1 cellular context compared by ENCODE assay signal in the genomic region with DNA sequence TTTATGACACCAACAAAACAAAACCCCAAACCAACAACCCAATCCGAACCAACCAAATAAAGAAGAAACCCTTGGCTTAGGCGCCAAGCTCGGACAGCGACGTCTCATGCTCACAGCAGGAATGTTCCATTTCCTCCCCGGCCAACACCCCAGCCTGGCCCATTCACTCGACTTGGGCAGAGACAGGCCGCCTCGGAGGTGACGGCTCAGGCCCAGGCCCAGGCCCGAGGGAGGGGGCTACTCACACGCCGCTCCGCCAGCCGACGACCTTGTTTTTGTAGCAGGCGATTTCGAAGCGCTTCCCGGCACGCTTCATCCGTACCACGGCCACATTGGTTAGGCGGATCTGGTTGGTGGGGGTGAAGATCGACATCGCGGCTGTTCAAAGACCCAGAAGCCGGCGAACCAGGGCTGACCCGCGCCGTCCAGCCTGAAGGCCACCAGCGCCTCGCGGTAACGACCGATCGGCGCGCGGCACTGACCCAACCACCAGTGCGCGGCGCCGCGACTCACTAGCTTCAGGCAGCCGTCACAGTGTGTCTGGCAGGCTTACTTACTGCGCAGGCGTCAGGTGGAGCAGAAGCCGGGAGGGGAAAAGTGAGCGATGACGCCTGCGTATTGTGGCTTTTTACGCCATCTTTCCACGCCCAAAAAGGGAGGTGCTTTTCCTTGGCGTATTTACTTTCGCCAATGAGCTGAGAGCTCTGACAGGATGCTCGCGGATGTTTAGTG.
A peak's percentile ranks its signal among the peaks of the same experiment; 100 is the strongest.
TF ChIP-seq lines count a peak whose summit lies in the region.

TSS of gene SBDS (minus strand) at position 542 of the 732 bp plus-strand sequence. CDS start at position 373, 169 bp downstream.

TF ChIP-seq in H1, 55 proteins besides CTCF, POLR2A, EP300 and RAD21 (continued from another document):
- TF ChIP-seq SRF (IDR thresholded peaks at IDR 0.05; ENCODE audit: low read depth, low read length), result peak; percentile 57; the same call in 1 of the 2 replicates
TF ChIP-seq in H1: peak in this region for 14; not testable (repeated sequence) for 41.
